25 cellular contexts compared by ENCODE assay signal in genomic region chr7:70116244-70116643, GRCh38.
"Had no signal": no experiment of that assay in that cellular context is flagged by ENCODE, and none has a peak within 500 bp of the region (broad histone marks: within the 10 kb centered on the region; RNA-seq: fewer than 3 reads in every experiment).

No MANE protein-coding gene starts in this region.

- H3K4me1 ChIP-seq: esophagus muscularis mucosa, foreskin keratinocyte, parathyroid adenoma, right lobe of liver, upper lobe of right lung, uterus had no signal

- H3K9ac ChIP-seq: parathyroid adenoma had no signal

- H3K36me3 Mint-ChIP-seq: naive thymus-derived CD4-positive, alpha-beta T cell had no signal

- H3K27me3 ChIP-seq: esophagus muscularis mucosa, foreskin keratinocyte, neutrophil, right lobe of liver, tibial nerve, upper lobe of right lung, uterus had no signal

- H3K9me3 ChIP-seq: neutrophil, uterus had no signal

- H3K4me1 Mint-ChIP-seq: naive thymus-derived CD4-positive, alpha-beta T cell had no signal

- H3K27ac ChIP-seq: epithelial cell of prostate, esophagus muscularis mucosa, foreskin keratinocyte, neutrophil, parathyroid adenoma, right lobe of liver, thoracic aorta, tibial nerve, upper lobe of right lung, uterus had no signal

- H3K27me3 Mint-ChIP-seq: dendritic cell treated with granulocyte-macrophage colony-stimulating factor and Interleukin-4, amounts not matched to agents 40 ng/mL and 50 ng/mL, for 4 days; naive thymus-derived CD4-positive, alpha-beta T cell; progenitor cell of endocrine pancreas; stimulated activated naive B cell treated with anti-CD40 and anti-IgM and Interleukin-4, amounts not matched to agents 10 μg/mL and 1 μg/mL and 100 μg/mL, for 72 hours; stimulated activated naive CD8-positive, alpha-beta T cell treated with anti-CD3 and anti-CD28 coated beads, Interleukin-15, Interleukin-2, amounts not matched to agents 100 ng/mL and 50 ng/mL, for 24 hours had no signal

- H3K4me3 ChIP-seq: esophagus muscularis mucosa, lung, right lobe of liver, thoracic aorta, tibial nerve, upper lobe of right lung, uterus had no signal

- DNase-seq: effector CD8-positive, alpha-beta T cell; endodermal cell; foreskin keratinocyte; kidney; mesenchymal stem cell; midbrain; naive thymus-derived CD4-positive, alpha-beta T cell; right lobe of liver; small intestine; stimulated activated CD4-positive, alpha-beta T cell treated with anti-CD3 and anti-CD28 coated beads, Interleukin-15, amount 100 ng/mL, for 24 hours; stimulated activated CD4-positive, alpha-beta T cell treated with anti-CD3 and anti-CD28 coated beads, Interleukin-2, amount 100 ng/mL, for 48 hours; stimulated activated naive B cell treated with anti-CD40 and anti-IgM and Interleukin-4, amounts not matched to agents 10 μg/mL and 1 μg/mL and 100 μg/mL, for 72 hours; upper lobe of right lung; uterus had no signal

- H3K4me3 Mint-ChIP-seq: dendritic cell treated with granulocyte-macrophage colony-stimulating factor and Interleukin-4, amounts not matched to agents 40 ng/mL and 50 ng/mL, for 4 days; endodermal cell; naive thymus-derived CD4-positive, alpha-beta T cell; nephron; stimulated activated naive B cell treated with anti-CD40 and anti-IgM and Interleukin-4, amounts not matched to agents 10 μg/mL and 1 μg/mL and 100 μg/mL, for 72 hours; stimulated activated naive CD8-positive, alpha-beta T cell treated with anti-CD3 and anti-CD28 coated beads, Interleukin-15, Interleukin-2, amounts not matched to agents 100 ng/mL and 50 ng/mL, for 24 hours had no signal

- H3K36me3 ChIP-seq: neutrophil, right lobe of liver, thoracic aorta, upper lobe of right lung, uterus had no signal

- H3K27ac Mint-ChIP-seq: dendritic cell treated with granulocyte-macrophage colony-stimulating factor and Interleukin-4, amounts not matched to agents 40 ng/mL and 50 ng/mL, for 4 days; endodermal cell; naive thymus-derived CD4-positive, alpha-beta T cell; nephron; progenitor cell of endocrine pancreas; stimulated activated naive B cell treated with anti-CD40 and anti-IgM and Interleukin-4, amounts not matched to agents 10 μg/mL and 1 μg/mL and 100 μg/mL, for 72 hours; stimulated activated naive CD8-positive, alpha-beta T cell treated with anti-CD3 and anti-CD28 coated beads, Interleukin-15, Interleukin-2, amounts not matched to agents 100 ng/mL and 50 ng/mL, for 24 hours had no signal
